Comparison of ENCODE assay signal across 13 cellular contexts in the genomic region with DNA sequence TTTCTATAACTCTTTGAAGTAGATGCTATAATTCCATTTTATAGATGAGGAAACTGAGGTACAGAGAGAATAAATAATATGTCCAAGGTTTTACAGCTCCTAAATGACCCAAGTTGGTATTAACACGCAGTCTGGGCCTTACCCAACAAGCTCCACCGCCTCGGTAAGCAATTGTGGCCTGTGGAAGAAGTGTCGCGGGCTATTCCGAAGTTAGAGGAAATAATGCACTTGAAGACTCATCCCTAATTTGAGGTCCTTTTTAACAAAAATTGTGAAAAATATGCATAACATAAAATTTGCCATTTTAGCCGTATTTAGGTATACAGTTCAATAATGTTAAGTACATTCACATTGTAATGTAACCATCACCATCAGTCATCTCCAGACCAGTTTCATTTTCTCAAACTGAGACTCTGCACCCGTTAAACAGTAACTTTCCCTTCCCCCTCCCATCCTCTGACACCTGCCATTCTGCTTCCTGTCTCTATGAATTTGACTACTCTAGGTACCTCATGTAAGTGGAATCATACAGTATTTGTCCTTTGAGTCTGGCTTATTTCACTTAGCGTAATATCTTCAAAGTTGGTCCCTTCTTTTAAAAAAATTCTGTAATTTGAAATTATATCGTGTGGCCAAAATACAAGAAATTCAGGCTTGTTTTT. TPM values are rescaled to one million over a fixed set of nuclear protein-coding genes. Genes with fewer than 3 reads are reported as not detected.
DNase-seq lines count a peak whose midpoint lies in the region; ATAC-seq and TF ChIP-seq lines count a peak whose summit lies in the region.
"Had no signal": no experiment of that assay in that cellular context is flagged by ENCODE, and none has a peak within 500 bp of the region (broad histone marks: within the 10 kb centered on the region; RNA-seq: fewer than 3 reads in every experiment).

No MANE protein-coding gene starts in this region.

- H3K9me3 ChIP-seq in CD4-positive, CD25-positive, alpha-beta regulatory T cell (ENCODE audit: control insufficient read depth in 2 of 2, low read length in 2 of 2), result no peaks in the 10 kb centered on the region
- H3K9me3 ChIP-seq in OCI-LY3 (ENCODE audit: insufficient read depth, low read length) (peaks cover 5% of the 10 kb centered on the region; the same call in 1 of the 2 replicates), WERI-Rb-1 (ENCODE audit: severe bottlenecking) (no peaks in the 10 kb centered on the region)
- H3K9me3 ChIP-seq: prostate gland had no signal

- H3K27ac Mint-ChIP-seq in CD4-positive, CD25-positive, alpha-beta regulatory T cell, result peak overlapping the region in 2 of 3 donors; percentile 4 to 42
- H3K27ac Mint-ChIP-seq: dendritic cell treated with granulocyte-macrophage colony-stimulating factor and Interleukin-4, amounts not matched to agents 40 ng/mL and 50 ng/mL, for 4 days had no signal

- H3K27ac ChIP-seq in CD4-positive, CD25-positive, alpha-beta regulatory T cell (ENCODE audit: insufficient read depth, low read length, poor library complexity, severe bottlenecking), result peak overlapping the region; percentile 24
- H3K27ac ChIP-seq in OCI-LY3 (ENCODE audit: low read length), result peak overlapping the region; percentile 97
- no peak overlapping the region for H3K27ac ChIP-seq in WERI-Rb-1
- H3K27ac ChIP-seq: BLaER1, prostate gland had no signal

- H3K9ac ChIP-seq in OCI-LY3 (ENCODE audit: low read length), result peak overlapping the region; percentile 79
- H3K9ac ChIP-seq: BLaER1 had no signal

- H3K36me3 Mint-ChIP-seq in CD4-positive, CD25-positive, alpha-beta regulatory T cell, result peaks cover 62% of the 10 kb centered on the region

- H3K27me3 ChIP-seq in CD4-positive, CD25-positive, alpha-beta regulatory T cell (ENCODE audit: control insufficient read depth, insufficient read depth, low read length), result no peaks in the 10 kb centered on the region
- no peaks in the 10 kb centered on the region for H3K27me3 ChIP-seq in OCI-LY3 (ENCODE audit: low read depth, low read length)
- H3K27me3 ChIP-seq in WERI-Rb-1 (ENCODE audit: insufficient read depth, low read depth, severe bottlenecking), result no peaks in the 10 kb centered on the region
- H3K27me3 ChIP-seq: BLaER1 had no signal

- H3K9me3 Mint-ChIP-seq in CD4-positive, CD25-positive, alpha-beta regulatory T cell, result peaks cover 0 to 2% (median 0%) of the 10 kb centered on the region in 7 donors
- H3K9me3 Mint-ChIP-seq: dendritic cell treated with granulocyte-macrophage colony-stimulating factor and Interleukin-4, amounts not matched to agents 40 ng/mL and 50 ng/mL, for 4 days had no signal

- H4K20me1 ChIP-seq in OCI-LY3 (ENCODE audit: insufficient read depth, low read length), result no peaks in the 10 kb centered on the region
- H4K20me1 ChIP-seq: BLaER1 had no signal

- no peaks in the 10 kb centered on the region for H3K27me3 Mint-ChIP-seq in CD4-positive, CD25-positive, alpha-beta regulatory T cell
- H3K27me3 Mint-ChIP-seq: dendritic cell treated with granulocyte-macrophage colony-stimulating factor and Interleukin-4, amounts not matched to agents 40 ng/mL and 50 ng/mL, for 4 days had no signal

- H3K4me3 Mint-ChIP-seq in CD4-positive, CD25-positive, alpha-beta regulatory T cell, result peak overlapping the region in 3 of 4 donors; percentile 13 to 52 (median 25)
- H3K4me3 Mint-ChIP-seq: dendritic cell treated with granulocyte-macrophage colony-stimulating factor and Interleukin-4, amounts not matched to agents 40 ng/mL and 50 ng/mL, for 4 days had no signal

- H3K4me2 ChIP-seq in OCI-LY3 (ENCODE audit: low read length), result peak overlapping the region; percentile 66
- H3K4me2 ChIP-seq: BLaER1 had no signal

- H2AFZ ChIP-seq in OCI-LY3 (ENCODE audit: low read depth, low read length), result no peak overlapping the region

- DNase-seq in CD4-positive, CD25-positive, alpha-beta regulatory T cell, result peak in 2 of 3 donors; percentile 61 to 91
- DNase-seq in midbrain (lab: John Stamatoyannopoulos, UW) (no peak), NOMO-1 treated with dmso at 0.1 percent for 144 hours (lab: John Stamatoyannopoulos, UW; ENCODE audit: unreplicated experiment) (no peak), WERI-Rb-1 (no peak), KG1 (lab: John Stamatoyannopoulos, UW) (no peak)
- DNase-seq: NCI-H510A treated with DMSO at 0.1 percent for 48 hours had no signal

- H3K36me3 ChIP-seq in CD4-positive, CD25-positive, alpha-beta regulatory T cell (ENCODE audit: control insufficient read depth, insufficient read depth, low read length), result peaks cover 68% of the 10 kb centered on the region
- H3K36me3 ChIP-seq in OCI-LY3 (replicated peaks; ENCODE audit: low read depth, low read length) (peaks cover 58% of the 10 kb centered on the region), WERI-Rb-1 (peaks cover 71% of the 10 kb centered on the region)

- H3K79me2 ChIP-seq in OCI-LY3 (ENCODE audit: low read length), result peaks cover 34% of the 10 kb centered on the region

- H3K4me1 Mint-ChIP-seq in CD4-positive, CD25-positive, alpha-beta regulatory T cell, result peaks cover 0 to 17% (median 10%) of the 10 kb centered on the region in 4 donors

- H3K4me3 ChIP-seq in CD4-positive, CD25-positive, alpha-beta regulatory T cell (ENCODE audit: low read depth, low read length), result peak overlapping the region; percentile 65
- H3K4me3 ChIP-seq in OCI-LY3 (ENCODE audit: low read length), result peak overlapping the region; percentile 35
- no peak overlapping the region for H3K4me3 ChIP-seq in WERI-Rb-1 (ENCODE audit: low read depth, low read length)
- H3K4me3 ChIP-seq: BLaER1, prostate gland had no signal

- peak; percentile 96 for ATAC-seq in CD4-positive, CD25-positive, alpha-beta regulatory T cell (ENCODE audit: low read depth in 2 of 2)
- ATAC-seq in GM18873 (IDR thresholded peaks at IDR 0.05; ENCODE audit: low FRiP score, unreplicated experiment), result peak; percentile 65
- peak; percentile 81 for ATAC-seq in HG02798 (IDR thresholded peaks at IDR 0.05; ENCODE audit: poor library complexity, unreplicated experiment)
- ATAC-seq: HCT116 had no signal

- H3K4me1 ChIP-seq in CD4-positive, CD25-positive, alpha-beta regulatory T cell (ENCODE audit: control insufficient read depth, insufficient read depth, low read length, poor library complexity, severe bottlenecking), result peaks cover 10% of the 10 kb centered on the region
- peaks cover 63% of the 10 kb centered on the region for H3K4me1 ChIP-seq in OCI-LY3 (ENCODE audit: low read length)
- H3K4me1 ChIP-seq: prostate gland had no signal

- TF ChIP-seq CTCF in OCI-LY3 (IDR thresholded peaks at IDR 0.05; ENCODE audit: low read depth, low read length) (no peak), WERI-Rb-1 (IDR thresholded peaks at IDR 0.05; ENCODE audit: low read depth, low read length) (no peak)

RNA-seq across cellular contexts. Expression of a gene that starts 18.2 kb away (rescaled TPM):
- 51.9 TPM for total RNA-seq in CD4-positive, CD25-positive, alpha-beta regulatory T cell
- polyA plus RNA-seq in CD4-positive, CD25-positive, alpha-beta regulatory T cell, result 10 to 100 TPM; 38.2 to 62.1 (median 46.8) TPM

RNA-seq across cellular contexts. Expression of a gene that starts 36.1 kb away (rescaled TPM):
- 1.2 TPM for total RNA-seq in CD4-positive, CD25-positive, alpha-beta regulatory T cell
- polyA plus RNA-seq in CD4-positive, CD25-positive, alpha-beta regulatory T cell, result 1 to 10 TPM in 3 of 4 donors, under 1 TPM in 1; 0.94 to 2.7 (median 1.9) TPM

Comparison
In these comparisons a context has a peak if more than half of its experiments do, and no peak if none do; other contexts are left out.
1. DNase-seq: peak in CD4-positive, CD25-positive, alpha-beta regulatory T cell (2 of 3); none in midbrain (single experiment), NOMO-1 treated with dmso at 0.1 percent for 144 hours (single experiment), WERI-Rb-1 (single experiment) and KG1 (single experiment).
2. Peak in every context shown above with its lines, with median percentiles within 50 percentile points of each other: ATAC-seq.